ENCODE assay signal across 16 cellular contexts in genomic region chr4:146098978-146099377, GRCh38.
DNase-seq lines count a peak whose midpoint lies in the region; ATAC-seq, FAIRE-seq and TF ChIP-seq lines count a peak whose summit lies in the region.
"Had no signal": no experiment of that assay in that cellular context is flagged by ENCODE, and none has a peak within 500 bp of the region (broad histone marks: within the 10 kb centered on the region; RNA-seq: fewer than 3 reads in every experiment).

No MANE protein-coding gene starts in this region.

- CTCF ChIA-PET in GM12878 (lab: Yijun Ruan, JAX) = interaction anchor here (1.2 kb wide), 1 partner anchor 13 kb away, joined by 5 read pairs; no protein-coding TSS in a partner anchor

- FAIRE-seq in GM12878 (lab: Jason Lieb, UNC) (peak; percentile 38), frontal cortex (lab: Jason Lieb, UNC) (no peak)
- FAIRE-seq: keratinocyte, urothelium cell line had no signal

- TF ChIP-seq CTCF in GM12878 (IDR thresholded peaks at IDR 0.05 in 2 of 3, conservative IDR thresholded peaks at IDR 0.05 in 1 of 3; ENCODE audit: control insufficient read depth in 2 of 3, extremely low read depth in 1 of 3, insufficient read depth in 1 of 3, low read depth in 3 of 3, low read length in 3 of 3) = no peak

- H3K4me2 ChIP-seq in GM12878 (ENCODE audit: control insufficient read depth, insufficient read depth) = peak overlapping the region; percentile 100

- ATAC-seq in GM18873 (IDR thresholded peaks at IDR 0.05; ENCODE audit: low FRiP score, unreplicated experiment) = peak; percentile 51
- ATAC-seq in GM21528 (IDR thresholded peaks at IDR 0.05; ENCODE audit: low FRiP score, unreplicated experiment) = peak; percentile 76
- peak; percentile 66 for ATAC-seq in HG03097 (IDR thresholded peaks at IDR 0.05; ENCODE audit: low FRiP score, unreplicated experiment)
- ATAC-seq in GM12878 = peak; percentile 84
- no peak for ATAC-seq in stimulated activated naive CD8-positive, alpha-beta T cell treated with anti-CD3 and anti-CD28 coated beads, Interleukin-15, amount 100 ng/mL, for 72 hours
- ATAC-seq: activated CD8-positive, alpha-beta T cell treated with anti-CD3 and anti-CD28 coated beads, Interleukin-2, amount 10 ng/mL, durations not matched to agents 7 days and 5 days had no signal

- no peaks in the 10 kb centered on the region for H3K79me2 ChIP-seq in GM12878 (ENCODE audit: control insufficient read depth, insufficient read depth, low read length)

- in situ Hi-C loops in GM12878 (cut with MboI) = no loop called here

- peak overlapping the region; percentile 72 for H2AFZ ChIP-seq in GM12878 (ENCODE audit: control insufficient read depth, low read depth, low read length)

- POLR2A ChIA-PET in GM12878 (lab: Charles Lee) = no interaction called here

- intact Hi-C loops in GM12878 (cut with micrococcal nuclease; ENCODE audit: unreplicated experiment) = loop anchor here (5.0 to 10.0 kb wide), 7 partner anchors 37 to 816 kb away; partner anchors contain the start of genes LSM6, SLC10A7 and ZNF827

- H3K9me3 Mint-ChIP-seq in stimulated activated naive CD8-positive, alpha-beta T cell treated with anti-CD3 and anti-CD28 coated beads, Interleukin-15, amount 100 ng/mL, for 72 hours = no peaks in the 10 kb centered on the region
- H3K9me3 Mint-ChIP-seq: T-helper 2 cell treated with Interferon-gamma antibody and Interleukin-4, amounts not matched to agents 5 μg/mL and 100 μg/mL, for 36 hours had no signal

- peaks cover 6% of the 10 kb centered on the region; the same call in 2 of the 3 replicates for H3K9me3 ChIP-seq in GM12878 (replicated peaks; ENCODE audit: control insufficient read depth, insufficient read depth, low read length)

- TF ChIP-seq POLR2A in GM12878 (IDR thresholded peaks at IDR 0.05; ENCODE audit: low read depth, low read length) = no peak

- H3K27me3 ChIP-seq in GM12878 (replicated peaks in 1 of 2; ENCODE audit: control insufficient read depth in 2 of 2, insufficient read depth in 2 of 2, low read length in 1 of 2) = no peaks in the 10 kb centered on the region

- DNase-seq in GM12878 (ENCODE audit: low read depth, low spot score) (peak; percentile 55), NCI-H1417 treated with DMSO at 0.1 percent for 48 hours (lab: John Stamatoyannopoulos, UW) (no peak), DMS53 (lab: John Stamatoyannopoulos, UW) (no peak), frontal cortex (ENCODE audit: low spot score in 2 of 2) (no peak)
- DNase-seq in stimulated activated naive CD8-positive, alpha-beta T cell treated with anti-CD3 and anti-CD28 coated beads, Interleukin-15, amount 100 ng/mL, for 72 hours = no peak
- DNase-seq: activated CD8-positive, alpha-beta T cell treated with anti-CD3 and anti-CD28 coated beads, Interleukin-2, amount 10 ng/mL, durations not matched to agents 7 days and 5 days; CD8-positive, alpha-beta memory T cell; naive B cell; NCI-H187 treated with DMSO at 0.1 percent for 48 hours had no signal

- H3K4me1 Mint-ChIP-seq in stimulated activated naive CD8-positive, alpha-beta T cell treated with anti-CD3 and anti-CD28 coated beads, Interleukin-15, amount 100 ng/mL, for 72 hours = no peaks in the 10 kb centered on the region
- H3K4me1 Mint-ChIP-seq: CD8-positive, alpha-beta memory T cell had no signal

- BruUV-seq in GM12878 (replicated peaks; lab: Mats Ljungman, UMichigan) = no TSS peak

- peaks cover 46% of the 10 kb centered on the region for H3K4me1 ChIP-seq in GM12878 (ENCODE audit: control insufficient read depth, insufficient read depth, low read length)

- SMC1A ChIA-PET in GM12878 (lab: Charles Lee; ENCODE audit: uncharacterized antibody, unreplicated experiment) = interaction anchor here (0.8 to 1.4 kb wide), 7 partner anchors 14 to 64 kb away, joined by 3 to 6 read pairs (median 4); no protein-coding TSS in a partner anchor

- RAD21 ChIA-PET in GM12878 (lab: Charles Lee; ENCODE audit: unreplicated experiment) = interaction anchor here (1.0 kb wide), 1 partner anchor 13 kb away, joined by 3 read pairs; no protein-coding TSS in a partner anchor

- H3K36me3 ChIP-seq in GM12878 (ENCODE audit: control insufficient read depth in 2 of 2, insufficient read depth in 2 of 2, low read length in 1 of 2) = no peaks in the 10 kb centered on the region

- TF ChIP-seq RAD21 in GM12878 (IDR thresholded peaks at IDR 0.05; ENCODE audit: insufficient read depth, low read depth, low read length) = peak; percentile 23; the same call in 1 of the 2 replicates

- TF ChIP-seq EP300 in GM12878 (IDR thresholded peaks at IDR 0.05; ENCODE audit: borderline replicate concordance in 1 of 2, control insufficient read depth in 1 of 2, low read depth in 2 of 2, low read length in 2 of 2) = no peak

- peak overlapping the region; percentile 98 for H3K27ac ChIP-seq in GM12878 (ENCODE audit: control insufficient read depth, insufficient read depth)

- 2% methylated on average over 2 of the region's 2 CpGs for WGBS in GM12878 (ENCODE audit: insufficient coverage, insufficient replicate concordance, low lambda C conversion rate, missing lambda C conversion rate)

- peak overlapping the region; percentile 53 for H3K4me3 ChIP-seq in GM12878

- no peak overlapping the region for H3K27ac Mint-ChIP-seq in stimulated activated naive CD8-positive, alpha-beta T cell treated with anti-CD3 and anti-CD28 coated beads, Interleukin-15, amount 100 ng/mL, for 72 hours
- H3K27ac Mint-ChIP-seq: activated CD8-positive, alpha-beta T cell treated with anti-CD3 and anti-CD28 coated beads, Interleukin-2, amount 10 ng/mL, durations not matched to agents 7 days and 5 days; activated naive CD8-positive, alpha-beta T cell; CD8-positive, alpha-beta memory T cell; T-helper 2 cell treated with Interferon-gamma antibody and Interleukin-4, amounts not matched to agents 5 μg/mL and 100 μg/mL, for 36 hours had no signal

- peak overlapping the region; percentile 68 for H3K9ac ChIP-seq in GM12878 (ENCODE audit: control insufficient read depth, insufficient read depth, low read length)

- H4K20me1 ChIP-seq in GM12878 (ENCODE audit: control insufficient read depth, insufficient read depth) = no peaks in the 10 kb centered on the region

- H3K4me3 Mint-ChIP-seq in stimulated activated naive CD8-positive, alpha-beta T cell treated with anti-CD3 and anti-CD28 coated beads, Interleukin-15, amount 100 ng/mL, for 72 hours = no peak overlapping the region
- H3K4me3 Mint-ChIP-seq: activated CD8-positive, alpha-beta T cell treated with anti-CD3 and anti-CD28 coated beads, Interleukin-2, amount 10 ng/mL, durations not matched to agents 7 days and 5 days; activated naive CD8-positive, alpha-beta T cell; CD8-positive, alpha-beta memory T cell; T-helper 2 cell treated with Interferon-gamma antibody and Interleukin-4, amounts not matched to agents 5 μg/mL and 100 μg/mL, for 36 hours had no signal

- H3K27me3 Mint-ChIP-seq in stimulated activated naive CD8-positive, alpha-beta T cell treated with anti-CD3 and anti-CD28 coated beads, Interleukin-15, amount 100 ng/mL, for 72 hours = peaks cover 22% of the 10 kb centered on the region

TF ChIP-seq in GM12878, 131 proteins besides CTCF, POLR2A, EP300 and RAD21 (continues in another document):
- TF ChIP-seq ZBED1 (IDR thresholded peaks at IDR 0.05; ENCODE audit: borderline replicate concordance) = no peak
- TF ChIP-seq, protein P1, sequence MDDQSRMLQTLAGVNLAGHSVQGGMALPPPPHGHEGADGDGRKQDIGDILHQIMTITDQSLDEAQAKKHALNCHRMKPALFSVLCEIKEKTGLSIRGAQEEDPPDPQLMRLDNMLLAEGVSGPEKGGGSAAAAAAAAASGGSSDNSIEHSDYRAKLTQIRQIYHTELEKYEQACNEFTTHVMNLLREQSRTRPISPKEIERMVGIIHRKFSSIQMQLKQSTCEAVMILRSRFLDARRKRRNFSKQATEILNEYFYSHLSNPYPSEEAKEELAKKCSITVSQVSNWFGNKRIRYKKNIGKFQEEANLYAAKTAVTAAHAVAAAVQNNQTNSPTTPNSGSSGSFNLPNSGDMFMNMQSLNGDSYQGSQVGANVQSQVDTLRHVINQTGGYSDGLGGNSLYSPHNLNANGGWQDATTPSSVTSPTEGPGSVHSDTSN (IDR thresholded peaks at IDR 0.05; ENCODE audit: insufficient replicate concordance, low read depth, low read length) = no peak
- no peak for TF ChIP-seq TAF1 (IDR thresholded peaks at IDR 0.05; ENCODE audit: borderline replicate concordance, low read depth, low read length)
- TF ChIP-seq, protein P2, sequence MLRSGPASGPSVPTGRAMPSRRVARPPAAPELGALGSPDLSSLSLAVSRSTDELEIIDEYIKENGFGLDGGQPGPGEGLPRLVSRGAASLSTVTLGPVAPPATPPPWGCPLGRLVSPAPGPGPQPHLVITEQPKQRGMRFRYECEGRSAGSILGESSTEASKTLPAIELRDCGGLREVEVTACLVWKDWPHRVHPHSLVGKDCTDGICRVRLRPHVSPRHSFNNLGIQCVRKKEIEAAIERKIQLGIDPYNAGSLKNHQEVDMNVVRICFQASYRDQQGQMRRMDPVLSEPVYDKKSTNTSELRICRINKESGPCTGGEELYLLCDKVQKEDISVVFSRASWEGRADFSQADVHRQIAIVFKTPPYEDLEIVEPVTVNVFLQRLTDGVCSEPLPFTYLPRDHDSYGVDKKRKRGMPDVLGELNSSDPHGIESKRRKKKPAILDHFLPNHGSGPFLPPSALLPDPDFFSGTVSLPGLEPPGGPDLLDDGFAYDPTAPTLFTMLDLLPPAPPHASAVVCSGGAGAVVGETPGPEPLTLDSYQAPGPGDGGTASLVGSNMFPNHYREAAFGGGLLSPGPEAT (IDR thresholded peaks at IDR 0.05; ENCODE audit: low read depth) = no peak
- TF ChIP-seq RCOR1 (conservative IDR thresholded peaks at IDR 0.05; ENCODE audit: low read depth, low read length) = no peak
- no peak for TF ChIP-seq YBX1 (IDR thresholded peaks at IDR 0.05)
- TF ChIP-seq SUZ12 (IDR thresholded peaks at IDR 0.05; ENCODE audit: unreplicated experiment) = no peak
